12 cellular contexts compared by ENCODE assay signal in the genomic region with DNA sequence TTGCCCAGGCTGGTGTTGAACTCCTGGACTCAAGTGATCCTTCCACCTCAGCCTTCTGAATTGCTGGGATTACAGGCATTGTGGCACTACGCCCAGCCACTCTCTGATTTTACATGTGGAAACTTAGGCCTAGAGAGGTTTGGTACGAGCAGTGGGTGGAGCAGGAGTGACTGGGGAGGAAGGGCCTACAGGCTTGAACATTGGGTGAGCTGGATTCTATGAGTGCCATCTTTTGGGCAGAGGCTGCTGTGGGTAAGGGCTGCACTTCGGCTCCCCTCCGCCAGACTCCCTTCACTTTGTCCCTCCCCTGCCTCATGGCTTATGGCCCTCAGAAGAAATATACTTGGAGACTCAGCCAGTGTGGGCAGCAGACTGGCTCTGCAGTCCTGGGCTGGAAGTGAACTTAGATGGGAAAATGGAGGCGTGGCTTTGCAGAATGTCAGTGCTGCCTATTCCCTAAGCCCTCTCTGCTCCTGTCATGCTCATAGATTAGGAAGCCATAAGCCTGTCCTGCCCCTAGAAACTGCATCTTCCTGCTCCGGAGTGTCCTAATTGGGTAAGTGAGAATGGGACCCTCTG. TPM values are rescaled to one million over a fixed set of nuclear protein-coding genes. Genes with fewer than 3 reads are reported as not detected.
A peak's percentile ranks its signal among the peaks of the same experiment; 100 is the strongest.
DNase-seq lines count a peak whose midpoint lies in the region; ATAC-seq and TF ChIP-seq lines count a peak whose summit lies in the region.
"Had no signal": no experiment of that assay in that cellular context is flagged by ENCODE, and none has a peak within 500 bp of the region (broad histone marks: within the 10 kb centered on the region; RNA-seq: fewer than 3 reads in every experiment).

No MANE protein-coding gene starts in this region.

- TF ChIP-seq CTCF in Caco-2 (IDR thresholded peaks at IDR 0.05; ENCODE audit: insufficient read depth in 1 of 2, low read depth in 1 of 2, low read length in 1 of 2, severe bottlenecking in 1 of 2, unreplicated experiment in 1 of 2), result no peak
- TF ChIP-seq CTCF in endodermal cell (conservative IDR thresholded peaks at IDR 0.05), result no peak
- no peak for TF ChIP-seq CTCF in endothelial cell (IDR thresholded peaks at IDR 0.05; ENCODE audit: unreplicated experiment)
- TF ChIP-seq CTCF in Peyer's patch (IDR thresholded peaks at IDR 0.05), result no peak

- H3K9ac ChIP-seq in endodermal cell (ENCODE audit: extremely low read depth, low read length, poor library complexity, severe bottlenecking), result peak overlapping the region; percentile 63

- WGBS in endodermal cell (ENCODE audit: insufficient coverage in 1 of 2, insufficient read length in 1 of 2), 2 experiments, result 60 to 72% methylated on average over 3 to 6 of the region's 6 CpGs
- 73 to 96% methylated on average over 2 to 5 of the region's 6 CpGs for WGBS in mesodermal cell (ENCODE audit: insufficient coverage in 2 of 2), 2 experiments

- intact Hi-C loops in Caco-2 (cut with micrococcal nuclease; ENCODE audit: unreplicated experiment), result no loop called here

- peaks cover 1% of the 10 kb centered on the region; the same call in 1 of the 2 replicates for H3K36me3 ChIP-seq in Caco-2 (ENCODE audit: control insufficient read depth, insufficient read depth, low read length)
- peaks cover 36% of the 10 kb centered on the region for H3K36me3 ChIP-seq in endodermal cell (ENCODE audit: control insufficient read depth, insufficient read depth, low read length)
- peaks cover 30% of the 10 kb centered on the region for H3K36me3 ChIP-seq in mesodermal cell (ENCODE audit: control insufficient read depth, insufficient read depth, low read length)
- peaks cover 0 to 32% (median 0%) of the 10 kb centered on the region in 3 donors for H3K36me3 ChIP-seq in Peyer's patch

- CTCF ChIA-PET in Caco-2 (lab: Charles Lee), result no interaction called here

- TF ChIP-seq POLR2A in Peyer's patch (IDR thresholded peaks at IDR 0.05), result no peak

- H3K27me3 Mint-ChIP-seq in Caco-2 (ENCODE audit: insufficient read depth, unreplicated experiment) (no peaks in the 10 kb centered on the region), endodermal cell (ENCODE audit: insufficient read depth) (no peaks in the 10 kb centered on the region), endothelial cell (ENCODE audit: unreplicated experiment) (peaks cover 15% of the 10 kb centered on the region)

- no peak for DNase-seq in Caco-2
- peak; percentile 27 for DNase-seq in NCI-H226
- DNase-seq in endodermal cell, result peak; percentile 69
- no peak for DNase-seq in endothelial cell (ENCODE audit: low spot score)
- DNase-seq in Peyer's patch, result no peak
- DNase-seq in activated CD4-positive, alpha-beta T cell treated with anti-CD3 and anti-CD28 coated beads, Interleukin-2, amount 50 U/mL, for 48 hours, result no peak
- DNase-seq: body of pancreas, NCI-H446, PC-3 had no signal

- no peak for ATAC-seq in GM21619 (IDR thresholded peaks at IDR 0.05; ENCODE audit: unreplicated experiment)
- ATAC-seq: body of pancreas had no signal

- H3K36me3 Mint-ChIP-seq in Caco-2 (ENCODE audit: insufficient read depth, unreplicated experiment), result peaks cover 45% of the 10 kb centered on the region
- H3K36me3 Mint-ChIP-seq in endodermal cell (ENCODE audit: low read depth), result peaks cover 20% of the 10 kb centered on the region
- H3K36me3 Mint-ChIP-seq in endothelial cell (ENCODE audit: low read depth, unreplicated experiment), result peaks cover 27% of the 10 kb centered on the region

- H3K27ac Mint-ChIP-seq in Caco-2 (ENCODE audit: unreplicated experiment), result peak overlapping the region; percentile 44
- H3K27ac Mint-ChIP-seq in endodermal cell, result peak overlapping the region; percentile 92
- no peak overlapping the region for H3K27ac Mint-ChIP-seq in endothelial cell (ENCODE audit: unreplicated experiment)
- H3K27ac Mint-ChIP-seq: activated T-helper 1 cell treated with anti-CD3 and anti-CD28 coated beads, Interleukin-12 subunit alpha, Interleukin-12 subunit beta, Interleukin-2, Interleukin-4 antibody, amounts not matched to agents 30 ng/mL and 10 ng/mL and 1 ng/mL, durations not matched to agents 14 hours and 24 hours and 36 hours had no signal

- no TSS peak for BruUV-seq in Caco-2 (replicated peaks; lab: Mats Ljungman, UMichigan)

- POLR2A ChIA-PET in Caco-2 (lab: Charles Lee), result no interaction called here

- H3K9me3 Mint-ChIP-seq in Caco-2 (ENCODE audit: unreplicated experiment) (no peaks in the 10 kb centered on the region), endodermal cell (no peaks in the 10 kb centered on the region), endothelial cell (ENCODE audit: unreplicated experiment) (no peaks in the 10 kb centered on the region)
- H3K9me3 Mint-ChIP-seq: activated T-helper 1 cell treated with anti-CD3 and anti-CD28 coated beads, Interleukin-12 subunit alpha, Interleukin-12 subunit beta, Interleukin-2, Interleukin-4 antibody, amounts not matched to agents 30 ng/mL and 10 ng/mL and 1 ng/mL, durations not matched to agents 14 hours and 24 hours and 36 hours had no signal

- H3K9me3 ChIP-seq in Caco-2 (no peaks in the 10 kb centered on the region), endodermal cell (ENCODE audit: control insufficient read depth, low read length) (no peaks in the 10 kb centered on the region), mesodermal cell (ENCODE audit: control insufficient read depth, low read length) (no peaks in the 10 kb centered on the region), Peyer's patch (no peaks in the 10 kb centered on the region)
- H3K9me3 ChIP-seq: body of pancreas had no signal

- H3K4me1 Mint-ChIP-seq in Caco-2 (ENCODE audit: low read depth, unreplicated experiment) (no peaks in the 10 kb centered on the region), endodermal cell (peaks cover 55% of the 10 kb centered on the region), endothelial cell (ENCODE audit: unreplicated experiment) (peaks cover 28% of the 10 kb centered on the region)

- no peaks in the 10 kb centered on the region for H3K27me3 ChIP-seq in Caco-2 (replicated peaks; ENCODE audit: control insufficient read depth, insufficient read depth, low read length)
- H3K27me3 ChIP-seq in endodermal cell (ENCODE audit: control insufficient read depth, insufficient read depth, low read length, poor library complexity, severe bottlenecking), result no peaks in the 10 kb centered on the region
- no peaks in the 10 kb centered on the region for H3K27me3 ChIP-seq in Peyer's patch
- H3K27me3 ChIP-seq: body of pancreas had no signal

- H3K4me1 ChIP-seq in Caco-2 (no peaks in the 10 kb centered on the region), endodermal cell (ENCODE audit: control insufficient read depth, insufficient read depth, low read length) (peaks cover 30% of the 10 kb centered on the region), mesodermal cell (ENCODE audit: control insufficient read depth, insufficient read depth, low read length, poor library complexity, severe bottlenecking) (peaks cover 48% of the 10 kb centered on the region), Peyer's patch (no peaks in the 10 kb centered on the region)
- H3K4me1 ChIP-seq: body of pancreas had no signal

- H3K27ac ChIP-seq in endodermal cell (ENCODE audit: low read depth, low read length), result peak overlapping the region; percentile 46
- H3K27ac ChIP-seq in mesodermal cell (ENCODE audit: low read depth, low read length, severe bottlenecking), result peak overlapping the region; percentile 60
- H3K27ac ChIP-seq in Peyer's patch, result no peak overlapping the region
- H3K27ac ChIP-seq: body of pancreas had no signal

- H3K4me3 Mint-ChIP-seq in Caco-2 (ENCODE audit: unreplicated experiment) (no peak overlapping the region), endodermal cell (peak overlapping the region; percentile 56), endothelial cell (ENCODE audit: unreplicated experiment) (no peak overlapping the region)
- H3K4me3 Mint-ChIP-seq: activated T-helper 1 cell treated with anti-CD3 and anti-CD28 coated beads, Interleukin-12 subunit alpha, Interleukin-12 subunit beta, Interleukin-2, Interleukin-4 antibody, amounts not matched to agents 30 ng/mL and 10 ng/mL and 1 ng/mL, durations not matched to agents 14 hours and 24 hours and 36 hours had no signal

- H3K4me3 ChIP-seq in Caco-2 (ENCODE audit: low read depth, low read length) (no peak overlapping the region), endodermal cell (ENCODE audit: low read length) (peak overlapping the region; percentile 80), mesodermal cell (ENCODE audit: extremely low read depth, insufficient read depth, low read length, poor library complexity, severe bottlenecking) (no peak overlapping the region), Peyer's patch (no peak overlapping the region)
- H3K4me3 ChIP-seq: body of pancreas had no signal

RNA-seq across cellular contexts. Expression of a gene that starts 9.5 kb away (rescaled TPM):
- total RNA-seq in Caco-2 (2022) (5.7 and 7.0 TPM in 2 replicates), endodermal cell (100 to 1,000 TPM; 103 to 165 TPM), endothelial cell (ENCODE audit: unreplicated experiment) (120 TPM), Peyer's patch (10 to 100 TPM in 2 of 4 donors, 1 to 10 TPM in 2; 9.0 to 33.8 (median 14.6) TPM)
- polyA plus RNA-seq in endodermal cell (2013, experiment 1 of 2), result 133 TPM
- polyA plus RNA-seq in endodermal cell (2013, experiment 2 of 2), result 140 TPM
- polyA plus RNA-seq in mesodermal cell (2013, experiment 1 of 2), result 253 TPM
- polyA plus RNA-seq in mesodermal cell (2013, experiment 2 of 2), result 200 TPM

Comparison
In these comparisons a context has a peak if more than half of its experiments do, and no peak if none do; other contexts are left out.
1. DNase-seq: peak in NCI-H226 (single experiment) and endodermal cell (single experiment); none in Caco-2 (0 of 2), endothelial cell (single experiment), Peyer's patch (0 of 3) and activated CD4-positive, alpha-beta T cell treated with anti-CD3 and anti-CD28 coated beads, Interleukin-2, amount 50 U/mL, for 48 hours (0 of 2).
2. H3K27ac ChIP-seq: peak in endodermal cell (single experiment) and mesodermal cell (single experiment); none in Peyer's patch (0 of 4).